ENCODE assay signal across 10 cellular contexts in genomic region chr16:56614549-56614991, GRCh38. TPM values are rescaled to one million over a fixed set of nuclear protein-coding genes. Genes with fewer than 3 reads are reported as not detected.
A peak's percentile ranks its signal among the peaks of the same experiment; 100 is the strongest.
DNase-seq lines count a peak whose midpoint lies in the region; ATAC-seq lines count a peak whose summit lies in the region.
"Had no signal": no experiment of that assay in that cellular context is flagged by ENCODE, and none has a peak within 500 bp of the region (broad histone marks: within the 10 kb centered on the region; RNA-seq: fewer than 3 reads in every experiment).

No MANE protein-coding gene starts in this region.

- no peaks in the 10 kb centered on the region for H3K36me3 Mint-ChIP-seq in activated T-helper 1 cell treated with anti-CD3 and anti-CD28 coated beads, Interleukin-12 subunit alpha, Interleukin-12 subunit beta, Interleukin-2, Interleukin-4 antibody, amounts not matched to agents 30 ng/mL and 10 ng/mL and 1 ng/mL, durations not matched to agents 14 hours and 24 hours and 36 hours (ENCODE audit: low read depth)

- peak overlapping the region; percentile 15 for H3K4me3 Mint-ChIP-seq in activated T-helper 1 cell treated with anti-CD3 and anti-CD28 coated beads, Interleukin-12 subunit alpha, Interleukin-12 subunit beta, Interleukin-2, Interleukin-4 antibody, amounts not matched to agents 30 ng/mL and 10 ng/mL and 1 ng/mL, durations not matched to agents 14 hours and 24 hours and 36 hours
- H3K4me3 Mint-ChIP-seq: effector memory CD8-positive, alpha-beta T cell had no signal

- DNase-seq in Daoy (ENCODE audit: low read depth): peak; percentile 76
- no peak for DNase-seq in activated T-helper 1 cell treated with anti-CD3 and anti-CD28 coated beads, Interleukin-12 subunit alpha, Interleukin-12 subunit beta, Interleukin-2, Interleukin-4 antibody, amounts not matched to agents 30 ng/mL and 10 ng/mL and 1 ng/mL, durations not matched to agents 14 hours and 24 hours and 36 hours (ENCODE audit: low spot score)
- peak; percentile 85 for DNase-seq in glomerular visceral epithelial cell (ENCODE audit: extremely low spot score)
- no peak for DNase-seq in GOT3 (lab: John Stamatoyannopoulos, UW)
- DNase-seq: effector memory CD8-positive, alpha-beta T cell; upper lobe of right lung had no signal

- peaks cover 63% of the 10 kb centered on the region for H3K4me1 Mint-ChIP-seq in activated T-helper 1 cell treated with anti-CD3 and anti-CD28 coated beads, Interleukin-12 subunit alpha, Interleukin-12 subunit beta, Interleukin-2, Interleukin-4 antibody, amounts not matched to agents 30 ng/mL and 10 ng/mL and 1 ng/mL, durations not matched to agents 14 hours and 24 hours and 36 hours (ENCODE audit: low read depth)

- H3K9me3 Mint-ChIP-seq in activated T-helper 1 cell treated with anti-CD3 and anti-CD28 coated beads, Interleukin-12 subunit alpha, Interleukin-12 subunit beta, Interleukin-2, Interleukin-4 antibody, amounts not matched to agents 30 ng/mL and 10 ng/mL and 1 ng/mL, durations not matched to agents 14 hours and 24 hours and 36 hours: no peaks in the 10 kb centered on the region

- intact Hi-C loops in activated T-helper 1 cell treated with anti-CD3 and anti-CD28 coated beads, Interleukin-12 subunit alpha, Interleukin-12 subunit beta, Interleukin-2, Interleukin-4 antibody, amounts not matched to agents 30 ng/mL and 10 ng/mL and 1 ng/mL, durations not matched to agents 14 hours and 24 hours and 36 hours (cut with micrococcal nuclease): loop anchor here (2.0 to 10.0 kb wide), 4 partner anchors 416 to 998 kb away; no protein-coding TSS in a partner anchor

- ATAC-seq in HG02610 (IDR thresholded peaks at IDR 0.05; ENCODE audit: unreplicated experiment) (peak; percentile 72), GM21381 (IDR thresholded peaks at IDR 0.05; ENCODE audit: unreplicated experiment) (no peak), HG03432 (IDR thresholded peaks at IDR 0.05; ENCODE audit: unreplicated experiment) (no peak)
- ATAC-seq: effector memory CD8-positive, alpha-beta T cell; upper lobe of right lung had no signal

- peaks cover 5% of the 10 kb centered on the region for H3K27me3 Mint-ChIP-seq in activated T-helper 1 cell treated with anti-CD3 and anti-CD28 coated beads, Interleukin-12 subunit alpha, Interleukin-12 subunit beta, Interleukin-2, Interleukin-4 antibody, amounts not matched to agents 30 ng/mL and 10 ng/mL and 1 ng/mL, durations not matched to agents 14 hours and 24 hours and 36 hours (ENCODE audit: insufficient read depth)

- peak overlapping the region; percentile 85 for H3K27ac Mint-ChIP-seq in activated T-helper 1 cell treated with anti-CD3 and anti-CD28 coated beads, Interleukin-12 subunit alpha, Interleukin-12 subunit beta, Interleukin-2, Interleukin-4 antibody, amounts not matched to agents 30 ng/mL and 10 ng/mL and 1 ng/mL, durations not matched to agents 14 hours and 24 hours and 36 hours
- H3K27ac Mint-ChIP-seq: effector memory CD8-positive, alpha-beta T cell had no signal

RNA-seq across cellular contexts. Expression of gene MT2A, which starts 6.2 kb away (rescaled TPM):
- 207 and 248 TPM in 2 replicates for total RNA-seq in Daoy (2014; rRNA removed; shearing (Covaris generic))
- 348 and 365 TPM in 2 replicates for total RNA-seq in activated T-helper 1 cell treated with anti-CD3 and anti-CD28 coated beads, Interleukin-12 subunit alpha, Interleukin-12 subunit beta, Interleukin-2, Interleukin-4 antibody, amounts not matched to agents 30 ng/mL and 10 ng/mL and 1 ng/mL, durations not matched to agents 14 hours and 24 hours and 36 hours

RNA-seq across cellular contexts. Expression of gene MT1E, which starts 11.0 kb away (rescaled TPM):
- 248 and 365 TPM in 2 replicates for total RNA-seq in Daoy (2014; rRNA removed; shearing (Covaris generic))
- 135 TPM in 2 replicates for total RNA-seq in activated T-helper 1 cell treated with anti-CD3 and anti-CD28 coated beads, Interleukin-12 subunit alpha, Interleukin-12 subunit beta, Interleukin-2, Interleukin-4 antibody, amounts not matched to agents 30 ng/mL and 10 ng/mL and 1 ng/mL, durations not matched to agents 14 hours and 24 hours and 36 hours
- total RNA-seq: OCI-LY7 had no signal

RNA-seq across cellular contexts. Expression of gene MT1M, which starts 17.9 kb away (rescaled TPM):
- total RNA-seq in Daoy (2014; rRNA removed; shearing (Covaris generic)): 0.74 and 7.4 TPM in 2 replicates
- not detected in 2 replicates for total RNA-seq in activated T-helper 1 cell treated with anti-CD3 and anti-CD28 coated beads, Interleukin-12 subunit alpha, Interleukin-12 subunit beta, Interleukin-2, Interleukin-4 antibody, amounts not matched to agents 30 ng/mL and 10 ng/mL and 1 ng/mL, durations not matched to agents 14 hours and 24 hours and 36 hours
- total RNA-seq: OCI-LY7 had no signal

RNA-seq across cellular contexts. Expression of gene MT1A, which starts 23.9 kb away (rescaled TPM):
- not detected in 2 replicates for total RNA-seq in Daoy (2014; rRNA removed; shearing (Covaris generic))
- 0.60 and 4.1 TPM in 2 replicates for total RNA-seq in activated T-helper 1 cell treated with anti-CD3 and anti-CD28 coated beads, Interleukin-12 subunit alpha, Interleukin-12 subunit beta, Interleukin-2, Interleukin-4 antibody, amounts not matched to agents 30 ng/mL and 10 ng/mL and 1 ng/mL, durations not matched to agents 14 hours and 24 hours and 36 hours
- total RNA-seq: OCI-LY7 had no signal

RNA-seq across cellular contexts. Expression of gene MT3, which starts 25.2 kb away (rescaled TPM):
- not detected in 2 replicates for total RNA-seq in Daoy (2014; rRNA removed; shearing (Covaris generic))
- total RNA-seq in activated T-helper 1 cell treated with anti-CD3 and anti-CD28 coated beads, Interleukin-12 subunit alpha, Interleukin-12 subunit beta, Interleukin-2, Interleukin-4 antibody, amounts not matched to agents 30 ng/mL and 10 ng/mL and 1 ng/mL, durations not matched to agents 14 hours and 24 hours and 36 hours: 1.9 and 2.7 TPM in 2 replicates
- total RNA-seq: OCI-LY7, upper lobe of right lung had no signal

Comparison
In these comparisons a context has a peak if more than half of its experiments do, and no peak if none do; other contexts are left out.
1. DNase-seq: peak in Daoy (single experiment) and glomerular visceral epithelial cell (single experiment); none in activated T-helper 1 cell treated with anti-CD3 and anti-CD28 coated beads, Interleukin-12 subunit alpha, Interleukin-12 subunit beta, Interleukin-2, Interleukin-4 antibody, amounts not matched to agents 30 ng/mL and 10 ng/mL and 1 ng/mL, durations not matched to agents 14 hours and 24 hours and 36 hours (single experiment) and GOT3 (single experiment).